Comparison of ENCODE assay signal across 8 cellular contexts in the genomic region with DNA sequence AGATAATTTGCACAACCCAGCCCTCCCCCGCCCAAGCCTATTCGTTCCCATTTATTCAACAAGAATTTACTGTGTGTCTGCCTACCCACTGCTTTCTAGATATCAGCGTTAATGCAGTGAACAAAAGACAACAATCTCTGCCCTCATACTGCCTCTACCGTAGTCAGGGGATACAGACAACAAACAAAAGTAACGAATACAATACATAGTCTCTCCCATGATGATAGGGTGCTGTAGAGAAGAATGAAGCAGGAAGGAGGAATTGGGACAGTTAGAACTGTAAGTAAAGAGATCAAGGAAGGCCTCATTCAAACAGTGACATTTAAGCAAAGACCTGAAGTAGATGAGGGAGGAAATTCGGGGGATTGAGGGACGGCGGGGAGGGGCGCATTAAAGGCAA. TPM values are rescaled to one million over a fixed set of nuclear protein-coding genes. Genes with fewer than 3 reads are reported as not detected.
DNase-seq lines count a peak whose midpoint lies in the region; ATAC-seq and TF ChIP-seq lines count a peak whose summit lies in the region.

No MANE protein-coding gene starts in this region.

- no peaks in the 10 kb centered on the region for H3K27me3 Mint-ChIP-seq in activated T-cell treated with anti-CD3 and anti-CD28 coated beads, Interleukin-2, amount 50 U/mL, for 4 hours (ENCODE audit: low read depth)
- no peaks in the 10 kb centered on the region for H3K27me3 Mint-ChIP-seq in stimulated activated naive B cell treated with anti-CD40 and anti-IgM and Interleukin-4, amounts not matched to agents 10 μg/mL and 1 μg/mL and 100 μg/mL, for 72 hours

- H3K4me1 Mint-ChIP-seq in activated T-cell treated with anti-CD3 and anti-CD28 coated beads, Interleukin-2, amount 50 U/mL, for 4 hours (ENCODE audit: low read depth) = peaks cover 53% of the 10 kb centered on the region
- H3K4me1 Mint-ChIP-seq in stimulated activated naive B cell treated with anti-CD40 and anti-IgM and Interleukin-4, amounts not matched to agents 10 μg/mL and 1 μg/mL and 100 μg/mL, for 72 hours = peaks cover 21 to 45% of the 10 kb centered on the region in 2 donors

- no peak for ATAC-seq in activated T-cell treated with anti-CD3 and anti-CD28 coated beads, Interleukin-2, amount 50 U/mL, for 4 hours
- no peak for ATAC-seq in stimulated activated naive B cell treated with anti-CD40 and anti-IgM and Interleukin-4, amounts not matched to agents 10 μg/mL and 1 μg/mL and 100 μg/mL, for 72 hours (replicated peaks)

- H3K9ac ChIP-seq in SK-N-MC (ENCODE audit: insufficient read length) = peak overlapping the region; percentile 59

- peak overlapping the region; percentile 86 for H3K27ac Mint-ChIP-seq in stimulated activated naive B cell treated with anti-CD40 and anti-IgM and Interleukin-4, amounts not matched to agents 10 μg/mL and 1 μg/mL and 100 μg/mL, for 72 hours

- no peak for DNase-seq in activated T-cell treated with anti-CD3 and anti-CD28 coated beads, Interleukin-2, amount 50 U/mL, for 4 hours
- DNase-seq in activated T-cell treated with anti-CD3 and anti-CD28 coated beads, Interleukin-2, amount 50 U/mL, for 48 hours = no peak
- DNase-seq in SK-N-MC (ENCODE audit: low read depth, low spot score) (no peak), fibroblast of pulmonary artery (ENCODE audit: low read depth) (peak; percentile 22), Kasumi-1 (lab: John Stamatoyannopoulos, UW) (no peak), SHP77 treated with DMSO at 0.1 percent for 48 hours (lab: John Stamatoyannopoulos, UW) (no peak), HUDEP-2 (lab: John Stamatoyannopoulos, UW; ENCODE audit: unreplicated experiment in 76 of 76) (no peak)
- DNase-seq in stimulated activated naive B cell treated with anti-CD40 and anti-IgM and Interleukin-4, amounts not matched to agents 10 μg/mL and 1 μg/mL and 100 μg/mL, for 72 hours = no peak

- no peak for TF ChIP-seq CTCF in fibroblast of pulmonary artery (IDR thresholded peaks at IDR 0.05; ENCODE audit: low read length, missing control alignments)

- peaks cover 43% of the 10 kb centered on the region for H3K36me3 ChIP-seq in SK-N-MC (ENCODE audit: insufficient read depth, low read length)

- H3K4me3 ChIP-seq in SK-N-MC = peak overlapping the region; percentile 100; the same call in 1 of the 2 replicates
- H3K4me3 ChIP-seq in fibroblast of pulmonary artery (replicated peaks; ENCODE audit: low read depth, low read length) = no peak overlapping the region

- H3K9me3 ChIP-seq in SK-N-MC (ENCODE audit: low read depth, low read length) = no peaks in the 10 kb centered on the region

- no peak overlapping the region for H3K27ac ChIP-seq in SK-N-MC

- peak overlapping the region; percentile 100 for H3K4me3 Mint-ChIP-seq in activated T-cell treated with anti-CD3 and anti-CD28 coated beads, Interleukin-2, amount 50 U/mL, for 4 hours
- H3K4me3 Mint-ChIP-seq in stimulated activated naive B cell treated with anti-CD40 and anti-IgM and Interleukin-4, amounts not matched to agents 10 μg/mL and 1 μg/mL and 100 μg/mL, for 72 hours = peak overlapping the region; percentile 81 to 99

- H3K36me3 Mint-ChIP-seq in activated T-cell treated with anti-CD3 and anti-CD28 coated beads, Interleukin-2, amount 50 U/mL, for 4 hours (ENCODE audit: insufficient read depth) = peaks cover 21% of the 10 kb centered on the region
- H3K36me3 Mint-ChIP-seq in stimulated activated naive B cell treated with anti-CD40 and anti-IgM and Interleukin-4, amounts not matched to agents 10 μg/mL and 1 μg/mL and 100 μg/mL, for 72 hours = peaks cover 7 to 20% of the 10 kb centered on the region in 2 donors

- H3K9me3 Mint-ChIP-seq in activated T-cell treated with anti-CD3 and anti-CD28 coated beads, Interleukin-2, amount 50 U/mL, for 4 hours = no peaks in the 10 kb centered on the region
- no peaks in the 10 kb centered on the region for H3K9me3 Mint-ChIP-seq in stimulated activated naive B cell treated with anti-CD40 and anti-IgM and Interleukin-4, amounts not matched to agents 10 μg/mL and 1 μg/mL and 100 μg/mL, for 72 hours

RNA-seq across cellular contexts. Expression of gene GFM2, which starts 1.7 kb away (rescaled TPM):
- 10 to 100 TPM; 24.3 to 28.2 (median 26.2) TPM for total RNA-seq in activated T-cell treated with anti-CD3 and anti-CD28 coated beads, Interleukin-2, amount 50 U/mL, for 4 hours

RNA-seq across cellular contexts. Expression of gene NSA2, which starts 1.8 kb away (rescaled TPM):
- total RNA-seq in activated T-cell treated with anti-CD3 and anti-CD28 coated beads, Interleukin-2, amount 50 U/mL, for 4 hours = 100 to 1,000 TPM; 171 to 179 (median 177) TPM
